ENCODE assay signal across 8 cellular contexts in the genomic region with DNA sequence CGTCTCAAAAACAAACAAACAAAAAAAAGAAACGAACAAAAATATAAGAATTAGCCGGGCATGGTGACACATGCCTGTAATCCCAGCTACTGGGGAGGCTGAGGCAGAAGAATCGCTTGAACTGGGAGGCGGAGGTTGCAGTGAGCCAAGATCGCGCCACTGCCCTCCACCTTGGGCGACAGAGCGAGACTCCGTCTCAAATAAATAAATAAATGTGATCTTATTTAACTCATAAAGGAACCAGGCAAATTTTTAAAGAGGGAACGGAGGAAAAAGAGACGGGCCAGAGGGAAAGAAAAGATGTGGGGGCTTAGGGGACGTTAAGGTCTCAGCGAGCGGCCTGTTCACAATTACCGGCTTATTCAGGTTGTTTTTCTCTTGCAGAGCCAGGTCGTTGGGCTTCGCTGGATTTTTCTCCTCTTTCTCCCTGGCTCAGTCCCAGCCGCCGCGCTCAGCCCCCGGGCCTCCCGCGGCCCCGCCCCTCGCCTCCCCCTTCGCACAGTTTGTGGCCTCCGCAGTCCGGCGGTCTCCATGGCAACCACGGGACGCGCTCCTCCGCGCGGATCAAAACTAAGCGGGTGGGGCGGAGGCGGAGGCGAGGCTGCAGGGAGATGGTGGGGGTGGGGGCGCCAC. TPM values are rescaled to one million over a fixed set of nuclear protein-coding genes. Genes with fewer than 3 reads are reported as not detected.
DNase-seq lines count a peak whose midpoint lies in the region; ATAC-seq and TF ChIP-seq lines count a peak whose summit lies in the region.

No MANE protein-coding gene starts in this region.

- no peaks in the 10 kb centered on the region for H3K9me3 ChIP-seq in DOHH2 (ENCODE audit: control insufficient read depth, insufficient read depth, low read length)

- H3K27me3 Mint-ChIP-seq in nephron (ENCODE audit: low read depth), result no peaks in the 10 kb centered on the region

- peak overlapping the region; percentile 12 for H3K4me3 ChIP-seq in DOHH2 (ENCODE audit: low read length)

- H3K4me3 Mint-ChIP-seq in nephron, result peak overlapping the region; percentile 76 to 80 (median 79)

- no peaks in the 10 kb centered on the region for H4K20me1 ChIP-seq in DOHH2 (ENCODE audit: control insufficient read depth, insufficient read depth, low read depth, low read length)

- peak overlapping the region; percentile 96 to 99 (median 99) for H3K27ac Mint-ChIP-seq in nephron

- H3K9me3 Mint-ChIP-seq in nephron, result no peaks in the 10 kb centered on the region

- H3K36me3 Mint-ChIP-seq in nephron (ENCODE audit: low read depth), result peaks cover 19% of the 10 kb centered on the region

- H3K4me1 Mint-ChIP-seq in nephron, result peaks cover 34% of the 10 kb centered on the region

- H3K79me2 ChIP-seq in DOHH2 (ENCODE audit: control insufficient read depth, low read length), result no peaks in the 10 kb centered on the region

- no peaks in the 10 kb centered on the region for H3K36me3 ChIP-seq in DOHH2 (ENCODE audit: control insufficient read depth, low read length)

- DNase-seq in NCI-H1105 (lab: John Stamatoyannopoulos, UW) (peak; percentile 95), T1000 (lab: John Stamatoyannopoulos, UW) (peak; percentile 67), fibroblast of the conjunctiva (ENCODE audit: low read depth) (peak; percentile 80)

- H3K4me2 ChIP-seq in DOHH2 (ENCODE audit: low read length), result peak overlapping the region; percentile 56

- no peak overlapping the region for H3K27ac ChIP-seq in DOHH2 (ENCODE audit: low read depth, low read length)

- H3K9me2 ChIP-seq in DOHH2 (replicated peaks; ENCODE audit: control insufficient read depth, low read length), result no peaks in the 10 kb centered on the region

- TF ChIP-seq CTCF in DOHH2 (IDR thresholded peaks at IDR 0.05; ENCODE audit: low read depth, low read length, poor library complexity, severe bottlenecking) (no peak), nephron (IDR thresholded peaks at IDR 0.05; ENCODE audit: unreplicated experiment in 3 of 3) (no peak)

- ATAC-seq in GM18870 (IDR thresholded peaks at IDR 0.05; ENCODE audit: unreplicated experiment) (no peak), GM18873 (IDR thresholded peaks at IDR 0.05; ENCODE audit: low FRiP score, unreplicated experiment) (no peak), esophagus mucosa (no peak)

- H3K4me1 ChIP-seq in DOHH2 (ENCODE audit: control insufficient read depth, low read length), result peaks cover 24% of the 10 kb centered on the region

- no peaks in the 10 kb centered on the region for H3K27me3 ChIP-seq in DOHH2 (ENCODE audit: control insufficient read depth, low read length)

- no peaks in the 10 kb centered on the region for H3F3A ChIP-seq in DOHH2 (ENCODE audit: control insufficient read depth, insufficient read depth)

RNA-seq across cellular contexts. Expression of a gene that starts 2.8 kb away (rescaled TPM):
- 0.80 TPM for total RNA-seq in esophagus mucosa

RNA-seq across cellular contexts. Expression of a gene that starts 12.5 kb away (rescaled TPM):
- total RNA-seq in esophagus mucosa, result not detected

RNA-seq across cellular contexts. Expression of a gene that starts 55.2 kb away (rescaled TPM):
- total RNA-seq in esophagus mucosa, result 0.12 TPM
